Comparison of ENCODE assay signal across 8 cellular contexts in the genomic region with DNA sequence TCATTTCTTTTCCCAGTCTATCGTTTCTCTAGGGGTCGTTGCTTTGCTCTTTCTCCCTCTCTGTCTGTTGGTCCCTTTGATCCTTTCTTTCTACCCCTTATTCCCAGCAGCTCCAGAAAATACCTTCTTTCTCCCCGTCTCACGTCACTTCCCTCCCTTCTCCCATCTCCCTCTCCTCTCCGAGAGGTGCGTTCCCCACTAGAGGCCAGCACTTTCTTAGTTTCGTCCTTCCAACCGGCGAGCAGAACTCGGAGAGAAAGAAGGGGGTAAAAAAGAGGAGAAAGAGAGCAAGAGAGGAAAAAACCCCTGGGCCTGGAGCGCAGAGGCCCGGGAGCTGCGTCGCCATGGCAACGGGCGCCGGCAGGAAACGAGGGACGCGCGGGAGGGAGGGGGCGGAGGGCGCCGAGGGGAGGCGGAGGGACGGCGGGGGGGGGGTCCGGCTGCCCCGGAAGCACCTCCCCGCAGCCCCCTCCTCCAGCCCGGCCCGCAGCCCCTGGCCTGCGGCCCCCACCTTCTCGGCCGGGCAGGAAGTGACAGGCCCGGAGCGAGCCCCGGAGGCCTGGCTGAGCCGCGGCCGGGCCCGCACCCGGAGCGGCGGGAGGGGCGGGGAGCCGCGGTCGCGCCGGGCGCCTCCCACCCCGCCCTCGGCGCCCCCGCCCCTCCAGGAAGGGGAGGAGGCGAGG. TPM values are rescaled to one million over a fixed set of nuclear protein-coding genes. Genes with fewer than 3 reads are reported as not detected.
DNase-seq lines count a peak whose midpoint lies in the region; ATAC-seq and TF ChIP-seq lines count a peak whose summit lies in the region.
"Not testable (repeated sequence)": the region's sequence is repeated elsewhere in the genome, so short reads cannot be mapped to it uniquely, and the experiment has no call there.

A gene (plus strand): TSS at position 477 of the 683 bp plus-strand sequence. CDS start 3,169 bp downstream, outside the sequence.

- H3K9me3 ChIP-seq in heart right ventricle; trophoblast cell (ENCODE audit: insufficient read depth, low read depth, low read length); thoracic aorta: not testable (repeated sequence)

- peak within 1 kb of the TSS; percentile 53 for H3K4ac ChIP-seq in trophoblast cell (ENCODE audit: low read depth, low read length)

- peak within 1 kb of the TSS; percentile 81 for H2BK5ac ChIP-seq in trophoblast cell (ENCODE audit: low read depth, low read length, poor library complexity)

- peak within 1 kb of the TSS; percentile 34 for H4K12ac ChIP-seq in trophoblast cell (ENCODE audit: low read depth, low read length)

- H4K91ac ChIP-seq in trophoblast cell (ENCODE audit: low read depth, low read length) = peak within 1 kb of the TSS; percentile 75

- H2BK120ac ChIP-seq in trophoblast cell (ENCODE audit: insufficient read depth, low read length, poor library complexity) = peak within 1 kb of the TSS; percentile 59

- H3K18ac ChIP-seq in trophoblast cell (ENCODE audit: low read length) = peak within 1 kb of the TSS; percentile 43

- ATAC-seq in HG02852 (IDR thresholded peaks at IDR 0.05; ENCODE audit: unreplicated experiment) = peak; percentile 61
- peak; percentile 80 to 90 (median 88) for ATAC-seq in heart right ventricle
- ATAC-seq in thoracic aorta (ENCODE audit: insufficient number of reproducible peaks, low FRiP score, low read depth) = peak; percentile 57

- H4K8ac ChIP-seq in trophoblast cell (ENCODE audit: low read depth, low read length) = peak within 1 kb of the TSS; percentile 80

- peak within 1 kb of the TSS; percentile 39 for H2AK5ac ChIP-seq in trophoblast cell (ENCODE audit: low read length)

- not testable (repeated sequence) for H3K79me2 ChIP-seq in trophoblast cell (ENCODE audit: control insufficient read depth, insufficient read depth, low read length, poor library complexity)

- peaks cover 0 to 16% (median 0%) of the 10 kb centered on the region in 9 donors for H3K36me3 ChIP-seq in heart right ventricle
- not testable (repeated sequence) for H3K36me3 ChIP-seq in trophoblast cell (ENCODE audit: control insufficient read depth in 1 of 2, insufficient read depth in 2 of 2, low read length in 2 of 2); thoracic aorta

- peaks cover 0 to 42% (median 22%) of the 10 kb centered on the region in 9 donors for H3K4me1 ChIP-seq in heart right ventricle
- H3K4me1 ChIP-seq in trophoblast cell (ENCODE audit: control insufficient read depth in 1 of 2, insufficient read depth in 2 of 2, low read length in 2 of 2) = not testable (repeated sequence)
- H3K4me1 ChIP-seq in thoracic aorta (ENCODE audit: control insufficient read depth in 1 of 2, low read depth in 2 of 2) = peaks cover 9 to 30% of the 10 kb centered on the region in 2 donors

- peak within 1 kb of the TSS; percentile 39 for H2BK12ac ChIP-seq in trophoblast cell (ENCODE audit: low read length)

- intact Hi-C loops in heart right ventricle (cut with DNase I) = loop anchor here in 4 of 10 donors (5.0 kb wide), 1 partner anchor 33 kb away; a partner anchor contains a TSS

- DNase-seq in GM12865 (ENCODE audit: low read depth) (peak; percentile 77), NCI-H146 treated with DMSO at 0.1 percent for 48 hours (lab: John Stamatoyannopoulos, UW; ENCODE audit: unreplicated experiment) (peak; percentile 90), T-helper 9 cell (peak; percentile 79), heart right ventricle (peak; percentile 87), trophoblast cell (peak; percentile 73 to 79), thoracic aorta (ENCODE audit: low spot score) (peak; percentile 32)

- H3K9ac ChIP-seq in trophoblast cell (ENCODE audit: low read length) = peak within 1 kb of the TSS; percentile 28

- H3K14ac ChIP-seq in trophoblast cell (ENCODE audit: low read length) = peak within 1 kb of the TSS; percentile 80

- H3K27ac ChIP-seq in angular gyrus (ENCODE audit: low read depth, low read length) (peak within 1 kb of the TSS; percentile 92), heart right ventricle (peak within 1 kb of the TSS; percentile 38 to 94 (median 84)), trophoblast cell (ENCODE audit: low read depth, low read length) (peak within 1 kb of the TSS; percentile 93), thoracic aorta (peak within 1 kb of the TSS; percentile 90 to 93)

- not testable (repeated sequence) for H3K27me3 ChIP-seq in heart right ventricle; trophoblast cell (ENCODE audit: insufficient read depth, low read length); thoracic aorta (replicated peaks; ENCODE audit: insufficient read depth)

- H3K79me1 ChIP-seq in trophoblast cell (ENCODE audit: low read length) = peaks cover 10% of the 10 kb centered on the region

- H3K4me2 ChIP-seq in trophoblast cell (ENCODE audit: low read length) = peak within 1 kb of the TSS; percentile 69

- H3K23ac ChIP-seq in trophoblast cell (ENCODE audit: low read length) = not testable (repeated sequence)

- peak within 1 kb of the TSS; percentile 97 for H2AFZ ChIP-seq in trophoblast cell (ENCODE audit: insufficient read depth, low read length, poor library complexity)

- peak within 1 kb of the TSS; percentile 74 for H3K4me3 ChIP-seq in GM12865 (ENCODE audit: low read depth, low read length)
- peak within 1 kb of the TSS; percentile 49 to 88 (median 68) for H3K4me3 ChIP-seq in heart right ventricle
- peak within 1 kb of the TSS; percentile 82 for H3K4me3 ChIP-seq in trophoblast cell (ENCODE audit: low read depth, low read length)
- peak within 1 kb of the TSS; percentile 90 for H3K4me3 ChIP-seq in thoracic aorta

- 1% methylated on average over 22 to 33 of the region's 57 CpGs for whole genome bisulfite sequencing in heart right ventricle, 2 donors
- WGBS in trophoblast cell (ENCODE audit: extremely low coverage, insufficient coverage, insufficient read length) = no CpG with 5 or more reads among the region's 57 CpGs

- TF ChIP-seq CTCF in GM12865 (IDR thresholded peaks at IDR 0.05; ENCODE audit: insufficient read depth, low read depth, low read length, missing control alignments) = peak; percentile 11
- TF ChIP-seq CTCF in heart right ventricle (IDR thresholded peaks at IDR 0.05) = peak; percentile 7 to 64 (median 40)
- peak; percentile 15 for TF ChIP-seq CTCF in thoracic aorta (IDR thresholded peaks at IDR 0.05)

RNA-seq across cellular contexts. Expression of the gene that starts here (rescaled TPM):
- total RNA-seq in heart right ventricle (10 to 100 TPM; 18.7 to 33.6 (median 23.7) TPM), thoracic aorta (10 to 100 TPM; 50.1 to 55.9 TPM)
- polyA plus RNA-seq in heart right ventricle = 10 to 100 TPM; 15.4 to 24.7 TPM
- 79.9 and 84.1 TPM in 2 replicates for polyA plus RNA-seq in trophoblast cell (2013)

Comparison
In these comparisons a context has a peak if more than half of its experiments do, and no peak if none do; other contexts are left out.
1. Peak in every context shown above with its lines: DNase-seq, ATAC-seq, H3K4me3 ChIP-seq and H3K27ac ChIP-seq.
2. DNase-seq: peak in every context shown above with its lines; median percentile 90 in NCI-H146 treated with DMSO at 0.1 percent for 48 hours; 87 in heart right ventricle; 79 in T-helper 9 cell; 77 in GM12865; 76 in trophoblast cell; 32 in thoracic aorta.